Comparison of ENCODE assay signal across 14 cellular contexts in the genomic region with DNA sequence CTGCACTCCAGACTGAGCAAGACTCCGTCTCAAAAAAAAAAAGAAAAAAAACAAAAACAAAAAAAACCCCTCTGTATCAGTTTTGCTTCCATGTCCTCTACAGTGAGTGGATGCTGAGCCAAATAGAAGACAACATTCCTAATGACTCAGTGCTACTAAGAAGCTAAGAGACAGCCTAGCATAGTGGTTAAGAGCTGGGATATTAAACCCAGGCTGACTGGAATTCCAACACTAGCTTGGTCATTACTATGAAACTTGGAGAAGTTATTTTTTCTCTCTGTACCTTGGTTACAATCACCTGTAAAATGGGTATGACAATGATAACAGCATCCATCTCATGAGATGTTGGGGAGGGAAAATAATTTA.
DNase-seq lines count a peak whose midpoint lies in the region; ATAC-seq and TF ChIP-seq lines count a peak whose summit lies in the region.
"Had no signal": no experiment of that assay in that cellular context is flagged by ENCODE, and none has a peak within 500 bp of the region (broad histone marks: within the 10 kb centered on the region; RNA-seq: fewer than 3 reads in every experiment).

No MANE protein-coding gene starts in this region.

- no peak overlapping the region for H2AK5ac ChIP-seq in IMR-90 (ENCODE audit: low read depth, low read length)

- no peak overlapping the region for H2BK15ac ChIP-seq in IMR-90 (ENCODE audit: low read depth, low read length)

- TF ChIP-seq RAD21 in IMR-90 (IDR thresholded peaks at IDR 0.05; ENCODE audit: low read length), result no peak

- no TSS peak for BruUV-seq in IMR-90 (replicated peaks; lab: Mats Ljungman, UMichigan)

- no peak overlapping the region for H3K4me3 Mint-ChIP-seq in natural killer cell
- H3K4me3 Mint-ChIP-seq: activated B cell treated with CpG ODN at 0.5 μM for 24 hours; naive thymus-derived CD4-positive, alpha-beta T cell; stimulated activated naive CD8-positive, alpha-beta T cell treated with anti-CD3 and anti-CD28 coated beads, Interleukin-15, amount 100 ng/mL, for 72 hours had no signal

- no peak for TF ChIP-seq CTCF in AG09309 (IDR thresholded peaks at IDR 0.05; ENCODE audit: control insufficient read depth, insufficient read depth, low read depth, low read length, missing control alignments)
- TF ChIP-seq CTCF in IMR-90 (conservative IDR thresholded peaks at IDR 0.05; ENCODE audit: low read depth, low read length), result no peak
- no peak for TF ChIP-seq CTCF in astrocyte of the spinal cord (IDR thresholded peaks at IDR 0.05; ENCODE audit: low read depth, low read length)
- TF ChIP-seq CTCF in esophagus squamous epithelium (IDR thresholded peaks at IDR 0.05), result no peak
- TF ChIP-seq CTCF in natural killer cell (IDR thresholded peaks at IDR 0.05), result no peak

- H3K23ac ChIP-seq in IMR-90 (ENCODE audit: low read depth, low read length), result no peak overlapping the region

- CTCF ChIA-PET in IMR-90 (lab: Yijun Ruan, JAX), result interaction anchor here (0.5 to 1.7 kb wide), 11 partner anchors 10 to 465 kb away, joined by 3 to 11 read pairs (median 4); partner anchors contain the start of genes PIGB and PIGBOS1

- H3K79me1 ChIP-seq in IMR-90 (ENCODE audit: low read depth in 1 of 2, low read length in 2 of 2), result no peaks in the 10 kb centered on the region

- peak; percentile 94 for ATAC-seq in IMR-90 (ENCODE audit: low read depth)
- ATAC-seq in natural killer cell, result no peak
- no peak for ATAC-seq in GM18517 (IDR thresholded peaks at IDR 0.05; ENCODE audit: unreplicated experiment)

- no peak overlapping the region for H3K9ac ChIP-seq in IMR-90 (ENCODE audit: low read depth, low read length)

- no peak overlapping the region for H3K27ac ChIP-seq in IMR-90 (ENCODE audit: insufficient read depth, low read length)
- no peak overlapping the region for H3K27ac ChIP-seq in esophagus squamous epithelium
- H3K27ac ChIP-seq: esophagus muscularis mucosa, psoas muscle had no signal

- H3K9me3 Mint-ChIP-seq in natural killer cell, result no peaks in the 10 kb centered on the region
- H3K9me3 Mint-ChIP-seq: activated B cell treated with CpG ODN at 0.5 μM for 24 hours; naive thymus-derived CD4-positive, alpha-beta T cell; stimulated activated naive CD8-positive, alpha-beta T cell treated with anti-CD3 and anti-CD28 coated beads, Interleukin-15, amount 100 ng/mL, for 72 hours had no signal

- no peak overlapping the region for H3K18ac ChIP-seq in IMR-90 (ENCODE audit: low read depth, low read length)

- no peak overlapping the region for H4K8ac ChIP-seq in IMR-90 (ENCODE audit: low read depth in 2 of 2, low read length in 2 of 2)

- H3K56ac ChIP-seq in IMR-90 (ENCODE audit: extremely low read depth, insufficient read depth, low read length), result no peak overlapping the region

- no peak overlapping the region for H2BK5ac ChIP-seq in IMR-90 (ENCODE audit: low read depth, low read length, poor library complexity, severe bottlenecking)

- POLR2A ChIA-PET in IMR-90 (lab: Charles Lee; ENCODE audit: unreplicated experiment), result no interaction called here

- dilution Hi-C loops in IMR-90 (cut with HindIII; ENCODE audit: low sequenced_read_pairs, unreplicated experiment), result no loop called here

- H4K20me1 ChIP-seq in IMR-90 (ENCODE audit: insufficient read depth, low read length), result no peaks in the 10 kb centered on the region

- no peak overlapping the region for H3K4me3 ChIP-seq in AG09309 (ENCODE audit: control insufficient read depth, low read depth, low read length)
- no peak overlapping the region for H3K4me3 ChIP-seq in IMR-90 (ENCODE audit: insufficient read depth, low read depth, low read length)
- no peak overlapping the region for H3K4me3 ChIP-seq in astrocyte of the spinal cord (ENCODE audit: low read depth, low read length)
- H3K4me3 ChIP-seq in esophagus squamous epithelium, result no peak overlapping the region
- H3K4me3 ChIP-seq: esophagus muscularis mucosa, psoas muscle had no signal

- peak; percentile 50 for DNase-seq in AG09309 (ENCODE audit: low read depth)
- peak; percentile 80 for DNase-seq in IMR-90
- peak; percentile 67 for DNase-seq in astrocyte of the spinal cord (ENCODE audit: low read depth, low spot score)
- peak; percentile 53 for DNase-seq in kidney glomerular epithelial cell (lab: John Stamatoyannopoulos, UW)
- no peak for DNase-seq in DMS 273 (lab: John Stamatoyannopoulos, UW; ENCODE audit: unreplicated experiment)
- DNase-seq in esophagus squamous epithelium (lab: John Stamatoyannopoulos, UW), result no peak
- DNase-seq in natural killer cell, result no peak
- DNase-seq: activated B cell treated with CpG ODN at 0.5 μM for 24 hours; activated effector memory CD4-positive, alpha-beta T cell treated with Interleukin-2 at 50 U/mL for 16 hours; psoas muscle had no signal

- H3K27me3 Mint-ChIP-seq in natural killer cell (ENCODE audit: low read depth in 2 of 2), result peaks cover 0 to 2% of the 10 kb centered on the region in 2 donors
- H3K27me3 Mint-ChIP-seq: activated B cell treated with CpG ODN at 0.5 μM for 24 hours; stimulated activated naive CD8-positive, alpha-beta T cell treated with anti-CD3 and anti-CD28 coated beads, Interleukin-15, amount 100 ng/mL, for 72 hours had no signal

- no peak for TF ChIP-seq POLR2A in IMR-90 (IDR thresholded peaks at IDR 0.05; ENCODE audit: low read depth, low read length)
- TF ChIP-seq POLR2A in esophagus squamous epithelium (IDR thresholded peaks at IDR 0.05), result no peak

- H2BK120ac ChIP-seq in IMR-90 (ENCODE audit: low read depth, low read length), result no peak overlapping the region

- H3K9me3 ChIP-seq in IMR-90 (ENCODE audit: control insufficient read depth, insufficient read depth, low read length) (no peaks in the 10 kb centered on the region), esophagus squamous epithelium (no peaks in the 10 kb centered on the region)
- H3K9me3 ChIP-seq: esophagus muscularis mucosa, psoas muscle had no signal

- H3K4me1 ChIP-seq in IMR-90 (ENCODE audit: control insufficient read depth, insufficient read depth, low read length), result no peaks in the 10 kb centered on the region
- no peaks in the 10 kb centered on the region for H3K4me1 ChIP-seq in esophagus squamous epithelium
- H3K4me1 ChIP-seq: esophagus muscularis mucosa, psoas muscle had no signal

- H2AFZ ChIP-seq in IMR-90 (replicated peaks; ENCODE audit: low read length, poor library complexity), result no peak overlapping the region

- no peak overlapping the region for H2BK20ac ChIP-seq in IMR-90 (ENCODE audit: low read depth, low read length)

- WGBS in IMR-90 (ENCODE audit: extremely low coverage in 2 of 2, insufficient read length in 1 of 2), 2 experiments, result no CpG with 5 or more reads among the region's 1 CpG
- WGBS in esophagus squamous epithelium, 2 donors, result 89% methylated on average over 1 of the region's 1 CpG; no CpG with 5 or more reads in 1 of the 2 donors

- no peaks in the 10 kb centered on the region for H3K9me1 ChIP-seq in IMR-90 (ENCODE audit: insufficient read depth, low read length)

- H3K14ac ChIP-seq in IMR-90 (replicated peaks; ENCODE audit: low read depth, low read length), result no peak overlapping the region

- no peak overlapping the region for H2AK9ac ChIP-seq in IMR-90 (replicated peaks; ENCODE audit: low read depth, low read length, poor library complexity)

- H3K4ac ChIP-seq in IMR-90 (ENCODE audit: low read depth, low read length), result no peak overlapping the region

- no peaks in the 10 kb centered on the region for H3K27me3 ChIP-seq in IMR-90 (ENCODE audit: control insufficient read depth, insufficient read depth, low read length)
- no peaks in the 10 kb centered on the region for H3K27me3 ChIP-seq in esophagus squamous epithelium
- H3K27me3 ChIP-seq: esophagus muscularis mucosa had no signal

- H3K4me2 ChIP-seq in IMR-90 (ENCODE audit: low read depth, low read length), result no peak overlapping the region

- H3K27ac Mint-ChIP-seq in natural killer cell, result no peak overlapping the region
- H3K27ac Mint-ChIP-seq: activated B cell treated with CpG ODN at 0.5 μM for 24 hours; naive thymus-derived CD4-positive, alpha-beta T cell; stimulated activated naive CD8-positive, alpha-beta T cell treated with anti-CD3 and anti-CD28 coated beads, Interleukin-15, amount 100 ng/mL, for 72 hours had no signal

- no peak overlapping the region for H4K5ac ChIP-seq in IMR-90 (ENCODE audit: low read depth, low read length)

- in situ Hi-C loops in IMR-90 (cut with MboI; ENCODE audit: low sequenced_read_pairs), result loop anchor here (10.0 kb wide), 2 partner anchors 266 to 434 kb away; no protein-coding TSS in a partner anchor
- in situ Hi-C loops in astrocyte of the spinal cord (cut with HindIII; ENCODE audit: low sequenced_read_pairs), result no loop called here

- no peak overlapping the region for H4K91ac ChIP-seq in IMR-90 (ENCODE audit: insufficient read depth, low read depth, low read length)

- no peaks in the 10 kb centered on the region for H3K4me1 Mint-ChIP-seq in natural killer cell
- H3K4me1 Mint-ChIP-seq: activated B cell treated with CpG ODN at 0.5 μM for 24 hours; naive thymus-derived CD4-positive, alpha-beta T cell; stimulated activated naive CD8-positive, alpha-beta T cell treated with anti-CD3 and anti-CD28 coated beads, Interleukin-15, amount 100 ng/mL, for 72 hours had no signal

- H3K36me3 ChIP-seq in IMR-90 (ENCODE audit: control insufficient read depth, insufficient read depth, low read length), result no peaks in the 10 kb centered on the region
- no peaks in the 10 kb centered on the region for H3K36me3 ChIP-seq in esophagus squamous epithelium
- H3K36me3 ChIP-seq: esophagus muscularis mucosa had no signal

- intact Hi-C loops in IMR-90 (cut with micrococcal nuclease) (loop anchor here (2.0 kb wide), 4 partner anchors 248 to 780 kb away; no protein-coding TSS in a partner anchor), esophagus squamous epithelium (cut with DNase I) (loop anchor here (10.0 kb wide), 1 partner anchor 124 kb away; no protein-coding TSS in a partner anchor), natural killer cell (cut with micrococcal nuclease) (loop anchor here (10.0 kb wide), 1 partner anchor 776 kb away; no protein-coding TSS in a partner anchor)

- H3K36me3 Mint-ChIP-seq in natural killer cell, result no peaks in the 10 kb centered on the region
- H3K36me3 Mint-ChIP-seq: naive thymus-derived CD4-positive, alpha-beta T cell had no signal

TF ChIP-seq in IMR-90, 13 proteins besides CTCF, POLR2A, EP300 and RAD21:
- TF ChIP-seq BHLHE40 (IDR thresholded peaks at IDR 0.05; ENCODE audit: low read depth, low read length) (no peak), MAZ (IDR thresholded peaks at IDR 0.05; ENCODE audit: borderline replicate concordance, low read depth, low read length) (no peak), SMC3 (IDR thresholded peaks at IDR 0.05; ENCODE audit: low read depth, low read length) (no peak), FOS (IDR thresholded peaks at IDR 0.05; ENCODE audit: low read depth, low read length) (no peak), RFX5 (IDR thresholded peaks at IDR 0.05; ENCODE audit: low read depth, low read length) (no peak), USF2 (IDR thresholded peaks at IDR 0.05; ENCODE audit: low read depth, low read length) (no peak)

Comparison
In these comparisons a context has a peak if more than half of its experiments do, and no peak if none do; other contexts are left out.
1. DNase-seq: peak in AG09309 (single experiment), IMR-90 (single experiment), astrocyte of the spinal cord (single experiment) and kidney glomerular epithelial cell (single experiment); none in DMS 273 (single experiment), esophagus squamous epithelium (single experiment) and natural killer cell (single experiment).